24 cellular contexts compared by ENCODE assay signal in genomic region chr1:226804907-226805759, GRCh38.
"Had no signal": no experiment of that assay in that cellular context is flagged by ENCODE, and none has a peak within 500 bp of the region (broad histone marks: within the 10 kb centered on the region; RNA-seq: fewer than 3 reads in every experiment).

No MANE protein-coding gene starts in this region.

- H3K27me3 Mint-ChIP-seq: activated T-helper 17 cell treated with anti-CD3 and anti-CD28 coated beads, Interleukin-2, amount 50 U/mL, for 72 hours; stimulated activated naive B cell treated with anti-CD40 and anti-IgM and Interleukin-4, amounts not matched to agents 10 μg/mL and 1 μg/mL and 100 μg/mL, for 72 hours had no signal

- H3K9me3 Mint-ChIP-seq: activated naive CD4-positive, alpha-beta T cell treated with anti-CD3 and anti-CD28 coated beads, Interleukin-2, amount 50 U/mL, for 72 hours; activated T-helper 17 cell treated with anti-CD3 and anti-CD28 coated beads, Interleukin-2, amount 50 U/mL, for 72 hours; endodermal cell; naive B cell; stimulated activated naive B cell treated with anti-CD40 and anti-IgM and Interleukin-4, amounts not matched to agents 10 μg/mL and 1 μg/mL and 100 μg/mL, for 72 hours had no signal

- DNase-seq: activated CD4-positive, CD25-positive, alpha-beta regulatory T cell treated with anti-CD3 and anti-CD28 coated beads, Interleukin-2, amount 50 U/mL, for 72 hours; activated T-cell treated with anti-CD3 and anti-CD28 coated beads, Interleukin-2, amount 50 U/mL, for 1 hour; adrenal gland; cerebellar nuclear complex; endodermal cell; heart left ventricle; left colon; lower lobe of right lung; mesendoderm; naive B cell; posterior cingulate gyrus; stimulated activated CD4-positive, alpha-beta T cell treated with anti-CD3 and anti-CD28 coated beads, Interleukin-15, amount 100 ng/mL, for 24 hours; stimulated activated naive B cell treated with anti-CD40 and anti-IgM and Interleukin-4, amounts not matched to agents 10 μg/mL and 1 μg/mL and 100 μg/mL, for 72 hours; T-helper 17 cell; transverse colon; uterus; WERI-Rb-1 had no signal

- FAIRE-seq: keratinocyte had no signal

- H3K36me3 ChIP-seq: adrenal gland, gastroesophageal sphincter, heart left ventricle, lower lobe of right lung, transverse colon, uterus, WERI-Rb-1 had no signal

- H3K27ac Mint-ChIP-seq: activated naive CD4-positive, alpha-beta T cell treated with anti-CD3 and anti-CD28 coated beads, Interleukin-2, amount 50 U/mL, for 72 hours; activated T-helper 17 cell treated with anti-CD3 and anti-CD28 coated beads, Interleukin-2, amount 50 U/mL, for 72 hours; endodermal cell; naive B cell; stimulated activated naive B cell treated with anti-CD40 and anti-IgM and Interleukin-4, amounts not matched to agents 10 μg/mL and 1 μg/mL and 100 μg/mL, for 72 hours; T-helper 17 cell had no signal

- H3K4me3 Mint-ChIP-seq: activated T-helper 17 cell treated with anti-CD3 and anti-CD28 coated beads, Interleukin-2, amount 50 U/mL, for 72 hours; endodermal cell; naive B cell; stimulated activated naive B cell treated with anti-CD40 and anti-IgM and Interleukin-4, amounts not matched to agents 10 μg/mL and 1 μg/mL and 100 μg/mL, for 72 hours; T-helper 17 cell had no signal

- H3K27ac ChIP-seq: adrenal gland, coronary artery, gastroesophageal sphincter, heart left ventricle, lower lobe of right lung, transverse colon, uterus, WERI-Rb-1 had no signal

- H3K4me2 ChIP-seq: smooth muscle cell had no signal

- H3K27me3 ChIP-seq: adrenal gland, gastroesophageal sphincter, heart left ventricle, transverse colon, uterus had no signal

- ATAC-seq: activated naive CD4-positive, alpha-beta T cell treated with anti-CD3 and anti-CD28 coated beads, Interleukin-2, amount 50 U/mL, for 72 hours; activated T-helper 17 cell treated with anti-CD3 and anti-CD28 coated beads, Interleukin-2, amount 50 U/mL, for 72 hours; gastroesophageal sphincter; heart left ventricle; left colon; lower lobe of right lung; sciatic nerve; stimulated activated naive B cell treated with anti-CD40 and anti-IgM and Interleukin-4, amounts not matched to agents 10 μg/mL and 1 μg/mL and 100 μg/mL, for 72 hours; T-helper 17 cell had no signal

- H3K36me3 Mint-ChIP-seq: activated naive CD4-positive, alpha-beta T cell treated with anti-CD3 and anti-CD28 coated beads, Interleukin-2, amount 50 U/mL, for 72 hours; naive B cell; stimulated activated naive B cell treated with anti-CD40 and anti-IgM and Interleukin-4, amounts not matched to agents 10 μg/mL and 1 μg/mL and 100 μg/mL, for 72 hours had no signal

- H3K4me1 ChIP-seq: adrenal gland, transverse colon, uterus had no signal

- H3K9me3 ChIP-seq: adrenal gland, gastroesophageal sphincter, heart left ventricle, lower lobe of right lung, transverse colon, uterus had no signal

- H3K4me3 ChIP-seq: adrenal gland, coronary artery, gastroesophageal sphincter, heart left ventricle, lower lobe of right lung, smooth muscle cell, transverse colon, uterus had no signal
